ENCODE assay signal across 8 cellular contexts in genomic region chr11:859394-860131, GRCh38. TPM values are rescaled to one million over a fixed set of nuclear protein-coding genes. Genes with fewer than 3 reads are reported as not detected.
DNase-seq lines count a peak whose midpoint lies in the region; ATAC-seq and TF ChIP-seq lines count a peak whose summit lies in the region.

No MANE protein-coding gene starts in this region.

- no peaks in the 10 kb centered on the region for H3K9me3 ChIP-seq in upper lobe of right lung
- no peaks in the 10 kb centered on the region for H3K9me3 ChIP-seq in CD8-positive, alpha-beta T cell (ENCODE audit: low read length)

- H3K4me1 Mint-ChIP-seq in activated CD4-positive, alpha-beta memory T cell treated with anti-CD3 and anti-CD28 coated beads, Interleukin-2, amount 10 ng/mL, durations not matched to agents 7 days and 5 days: no peaks in the 10 kb centered on the region
- peaks cover 5% of the 10 kb centered on the region for H3K4me1 Mint-ChIP-seq in CD8-positive, alpha-beta T cell (ENCODE audit: low read depth)

- no peaks in the 10 kb centered on the region for H3K27me3 ChIP-seq in upper lobe of right lung
- H3K27me3 ChIP-seq in CD8-positive, alpha-beta T cell (ENCODE audit: insufficient read depth, low read length): no peaks in the 10 kb centered on the region

- H3K4me1 ChIP-seq in upper lobe of right lung: peaks cover 6% of the 10 kb centered on the region
- H3K4me1 ChIP-seq in CD8-positive, alpha-beta T cell (ENCODE audit: insufficient read depth, low read length): no peaks in the 10 kb centered on the region

- H3K27me3 Mint-ChIP-seq in activated CD4-positive, alpha-beta memory T cell treated with anti-CD3 and anti-CD28 coated beads, Interleukin-2, amount 10 ng/mL, durations not matched to agents 7 days and 5 days: no peaks in the 10 kb centered on the region
- no peaks in the 10 kb centered on the region for H3K27me3 Mint-ChIP-seq in CD8-positive, alpha-beta T cell (ENCODE audit: low read depth)

- H3K4me3 ChIP-seq in upper lobe of right lung: no peak overlapping the region
- H3K4me3 ChIP-seq in CD8-positive, alpha-beta T cell (ENCODE audit: low read depth, low read length): no peak overlapping the region

- POLR2A ChIA-PET in activated CD4-positive, alpha-beta memory T cell treated with anti-CD3 and anti-CD28 coated beads, Interleukin-2, amount 10 ng/mL, durations not matched to agents 7 days and 5 days (lab: Charles Lee): no interaction called here
- POLR2A ChIA-PET in CD8-positive, alpha-beta T cell (lab: Charles Lee): no interaction called here

- no peak overlapping the region for H3K27ac Mint-ChIP-seq in activated CD4-positive, alpha-beta memory T cell treated with anti-CD3 and anti-CD28 coated beads, Interleukin-2, amount 10 ng/mL, durations not matched to agents 7 days and 5 days
- H3K27ac Mint-ChIP-seq in CD8-positive, alpha-beta T cell: no peak overlapping the region

- CTCF ChIA-PET in activated CD4-positive, alpha-beta memory T cell treated with anti-CD3 and anti-CD28 coated beads, Interleukin-2, amount 10 ng/mL, durations not matched to agents 7 days and 5 days (lab: Charles Lee): interaction anchor here (0.6 kb wide), 1 partner anchor 1882 kb away, joined by 3 read pairs; no protein-coding TSS in a partner anchor
- CTCF ChIA-PET in CD8-positive, alpha-beta T cell (lab: Charles Lee): no interaction called here

- DNase-seq in AG08395 (ENCODE audit: low spot score) (peak; percentile 91), NCI-H1092 treated with DMSO at 0.1 percent for 48 hours (lab: John Stamatoyannopoulos, UW) (peak; percentile 85), anterior cingulate cortex (lab: John Stamatoyannopoulos, UW) (peak in 57 of 58 donors; percentile 21 to 90 (median 68)), inferior parietal cortex (ENCODE audit: extremely low spot score) (peak; percentile 73), upper lobe of right lung (no peak)
- no peak for DNase-seq in activated CD4-positive, alpha-beta memory T cell treated with anti-CD3 and anti-CD28 coated beads, Interleukin-2, amount 10 ng/mL, durations not matched to agents 7 days and 5 days
- DNase-seq in CD8-positive, alpha-beta T cell: no peak

- no peak overlapping the region for H3K4me3 Mint-ChIP-seq in activated CD4-positive, alpha-beta memory T cell treated with anti-CD3 and anti-CD28 coated beads, Interleukin-2, amount 10 ng/mL, durations not matched to agents 7 days and 5 days
- H3K4me3 Mint-ChIP-seq in CD8-positive, alpha-beta T cell: no peak overlapping the region

- peaks cover 4% of the 10 kb centered on the region for H3K36me3 ChIP-seq in upper lobe of right lung
- H3K36me3 ChIP-seq in CD8-positive, alpha-beta T cell (ENCODE audit: insufficient read depth, low read length): no peaks in the 10 kb centered on the region

- no peaks in the 10 kb centered on the region for H3K9me3 Mint-ChIP-seq in activated CD4-positive, alpha-beta memory T cell treated with anti-CD3 and anti-CD28 coated beads, Interleukin-2, amount 10 ng/mL, durations not matched to agents 7 days and 5 days
- H3K9me3 Mint-ChIP-seq in CD8-positive, alpha-beta T cell: no peaks in the 10 kb centered on the region

- no peaks in the 10 kb centered on the region for H3K36me3 Mint-ChIP-seq in activated CD4-positive, alpha-beta memory T cell treated with anti-CD3 and anti-CD28 coated beads, Interleukin-2, amount 10 ng/mL, durations not matched to agents 7 days and 5 days (ENCODE audit: low read depth)
- H3K36me3 Mint-ChIP-seq in CD8-positive, alpha-beta T cell: no peaks in the 10 kb centered on the region

- intact Hi-C loops in upper lobe of right lung (cut with DNase I): no loop called here
- intact Hi-C loops in CD8-positive, alpha-beta T cell (cut with DNase I, micrococcal nuclease): no loop called here

- no peak overlapping the region for H3K27ac ChIP-seq in upper lobe of right lung
- H3K27ac ChIP-seq in CD8-positive, alpha-beta T cell (ENCODE audit: low read depth, low read length): no peak overlapping the region

- ATAC-seq in upper lobe of right lung (peak; percentile 36), HG02885 (IDR thresholded peaks at IDR 0.05; ENCODE audit: poor library complexity, unreplicated experiment) (no peak)
- ATAC-seq in CD8-positive, alpha-beta T cell: no peak

- no peak for TF ChIP-seq CTCF in upper lobe of right lung (IDR thresholded peaks at IDR 0.05)
- no peak for TF ChIP-seq CTCF in CD8-positive, alpha-beta T cell (IDR thresholded peaks at IDR 0.05)

RNA-seq across cellular contexts. Expression of gene TSPAN4, which starts 16.9 kb away (rescaled TPM):
- total RNA-seq in upper lobe of right lung: 167 TPM
- total RNA-seq in activated CD4-positive, alpha-beta memory T cell treated with anti-CD3 and anti-CD28 coated beads, Interleukin-2, amount 10 ng/mL, durations not matched to agents 7 days and 5 days: 1 to 10 TPM; 4.4 to 4.5 TPM
- 1 to 10 TPM; 2.1 to 2.2 TPM for total RNA-seq in CD8-positive, alpha-beta T cell

RNA-seq across cellular contexts. Expression of gene POLR2L, which starts 17.2 kb away (rescaled TPM):
- total RNA-seq in upper lobe of right lung: 138 TPM
- 10 to 100 TPM; 59.3 to 61.5 TPM for total RNA-seq in activated CD4-positive, alpha-beta memory T cell treated with anti-CD3 and anti-CD28 coated beads, Interleukin-2, amount 10 ng/mL, durations not matched to agents 7 days and 5 days
- 10 to 100 TPM; 22.8 to 26.2 TPM for total RNA-seq in CD8-positive, alpha-beta T cell

RNA-seq across cellular contexts. Expression of gene CD151, which starts 26.8 kb away (rescaled TPM):
- total RNA-seq in upper lobe of right lung: 486 TPM
- total RNA-seq in activated CD4-positive, alpha-beta memory T cell treated with anti-CD3 and anti-CD28 coated beads, Interleukin-2, amount 10 ng/mL, durations not matched to agents 7 days and 5 days: 10 to 100 TPM; 28.0 to 28.6 TPM
- total RNA-seq in CD8-positive, alpha-beta T cell: 10 to 100 TPM in 1 of 2 experiments, 1 to 10 TPM in 1; 8.7 to 11.9 TPM

RNA-seq across cellular contexts. Expression of gene CRACR2B, which starts 31.8 kb away (rescaled TPM):
- total RNA-seq in upper lobe of right lung: 34.3 TPM
- 10 to 100 TPM; 12.7 to 13.7 TPM for total RNA-seq in activated CD4-positive, alpha-beta memory T cell treated with anti-CD3 and anti-CD28 coated beads, Interleukin-2, amount 10 ng/mL, durations not matched to agents 7 days and 5 days
- total RNA-seq in CD8-positive, alpha-beta T cell: under 1 TPM; 0.30 to 0.81 TPM

RNA-seq across cellular contexts. Expression of gene PNPLA2, which starts 40.8 kb away (rescaled TPM):
- total RNA-seq in upper lobe of right lung: 143 TPM
- total RNA-seq in activated CD4-positive, alpha-beta memory T cell treated with anti-CD3 and anti-CD28 coated beads, Interleukin-2, amount 10 ng/mL, durations not matched to agents 7 days and 5 days: 10 to 100 TPM; 66.8 to 70.9 TPM
- total RNA-seq in CD8-positive, alpha-beta T cell: 100 to 1,000 TPM; 210 to 234 TPM

Comparison
In these comparisons a context has a peak if more than half of its experiments do, and no peak if none do; other contexts are left out.
1. DNase-seq: peak in AG08395 (single experiment), NCI-H1092 treated with DMSO at 0.1 percent for 48 hours (single experiment), anterior cingulate cortex (57 of 58) and inferior parietal cortex (single experiment); none in upper lobe of right lung (single experiment), activated CD4-positive, alpha-beta memory T cell treated with anti-CD3 and anti-CD28 coated beads, Interleukin-2, amount 10 ng/mL, durations not matched to agents 7 days and 5 days (single experiment) and CD8-positive, alpha-beta T cell (0 of 7).
2. RNA of gene TSPAN4, which starts 16.9 kb away (total RNA-seq): 167 TPM in upper lobe of right lung (single experiment); 4.4 to 4.5 TPM in activated CD4-positive, alpha-beta memory T cell treated with anti-CD3 and anti-CD28 coated beads, Interleukin-2, amount 10 ng/mL, durations not matched to agents 7 days and 5 days and 2.1 to 2.2 TPM in CD8-positive, alpha-beta T cell; every median in the first group is over 10 times any median in the second.
3. RNA of gene CD151, which starts 26.8 kb away (total RNA-seq): 486 TPM in upper lobe of right lung (single experiment); 28.0 to 28.6 TPM in activated CD4-positive, alpha-beta memory T cell treated with anti-CD3 and anti-CD28 coated beads, Interleukin-2, amount 10 ng/mL, durations not matched to agents 7 days and 5 days and 8.7 to 11.9 TPM in CD8-positive, alpha-beta T cell; every median in the first group is over 10 times any median in the second.